Comparison of ENCODE assay signal across 2 cellular contexts in genomic region chr11:16685914-16686313, GRCh38.
TF ChIP-seq lines count a peak whose summit lies in the region.

No MANE protein-coding gene starts in this region.

TF ChIP-seq in WTC11, 78 proteins besides CTCF, POLR2A, EP300 and RAD21 (continued from another document):
- TF ChIP-seq CDX4 (CRISPR knock-in tag; IDR thresholded peaks at IDR 0.05; ENCODE audit: borderline replicate concordance): no peak

TF ChIP-seq in HepG2, 621 proteins besides CTCF, POLR2A, EP300 and RAD21 (continued from another document):
- TF ChIP-seq GLMP (CRISPR knock-in tag; IDR thresholded peaks at IDR 0.05; ENCODE audit: borderline replicate concordance) (no peak), KDM2A (CRISPR knock-in tag; IDR thresholded peaks at IDR 0.05; ENCODE audit: borderline replicate concordance, low read depth) (no peak), HNF1B (CRISPR knock-in tag; IDR thresholded peaks at IDR 0.05) (no peak), ZNF430 (CRISPR knock-in tag; IDR thresholded peaks at IDR 0.05) (no peak), SP140L (CRISPR knock-in tag; IDR thresholded peaks at IDR 0.05; ENCODE audit: borderline replicate concordance) (no peak), ZNF761 (CRISPR knock-in tag; conservative IDR thresholded peaks at IDR 0.05) (no peak), NR0B2 (CRISPR knock-in tag; IDR thresholded peaks at IDR 0.05) (no peak)
- TF ChIP-seq, protein P1, sequence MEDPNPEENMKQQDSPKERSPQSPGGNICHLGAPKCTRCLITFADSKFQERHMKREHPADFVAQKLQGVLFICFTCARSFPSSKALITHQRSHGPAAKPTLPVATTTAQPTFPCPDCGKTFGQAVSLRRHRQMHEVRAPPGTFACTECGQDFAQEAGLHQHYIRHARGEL (CRISPR knock-in tag; IDR thresholded peaks at IDR 0.05): no peak
- TF ChIP-seq, protein P2, sequence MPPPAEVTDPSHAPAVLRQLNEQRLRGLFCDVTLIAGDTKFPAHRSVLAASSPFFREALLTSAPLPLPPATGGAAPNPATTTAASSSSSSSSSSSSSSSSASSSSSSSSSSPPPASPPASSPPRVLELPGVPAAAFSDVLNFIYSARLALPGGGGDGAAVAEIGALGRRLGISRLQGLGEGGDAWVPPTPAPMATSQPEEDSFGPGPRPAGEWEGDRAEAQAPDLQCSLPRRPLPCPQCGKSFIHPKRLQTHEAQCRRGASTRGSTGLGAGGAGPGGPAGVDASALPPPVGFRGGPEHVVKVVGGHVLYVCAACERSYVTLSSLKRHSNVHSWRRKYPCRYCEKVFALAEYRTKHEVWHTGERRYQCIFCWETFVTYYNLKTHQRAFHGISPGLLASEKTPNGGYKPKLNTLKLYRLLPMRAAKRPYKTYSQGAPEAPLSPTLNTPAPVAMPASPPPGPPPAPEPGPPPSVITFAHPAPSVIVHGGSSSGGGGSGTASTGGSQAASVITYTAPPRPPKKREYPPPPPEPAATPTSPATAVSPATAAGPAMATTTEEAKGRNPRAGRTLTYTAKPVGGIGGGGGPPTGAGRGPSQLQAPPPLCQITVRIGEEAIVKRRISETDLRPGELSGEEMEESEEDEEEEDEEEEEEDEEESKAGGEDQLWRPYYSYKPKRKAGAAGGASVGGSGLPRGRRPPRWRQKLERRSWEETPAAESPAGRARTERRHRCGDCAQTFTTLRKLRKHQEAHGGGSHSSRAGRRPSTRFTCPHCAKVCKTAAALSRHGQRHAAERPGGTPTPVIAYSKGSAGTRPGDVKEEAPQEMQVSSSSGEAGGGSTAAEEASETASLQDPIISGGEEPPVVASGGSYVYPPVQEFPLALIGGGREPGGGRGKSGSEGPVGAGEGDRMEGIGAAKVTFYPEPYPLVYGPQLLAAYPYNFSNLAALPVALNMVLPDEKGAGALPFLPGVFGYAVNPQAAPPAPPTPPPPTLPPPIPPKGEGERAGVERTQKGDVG (CRISPR knock-in tag; IDR thresholded peaks at IDR 0.05; ENCODE audit: borderline replicate concordance): no peak
TF ChIP-seq in HepG2: peak in this region for 0.
